ENCODE assay signal across 8 cellular contexts in genomic region chr12:106986625-106987389, GRCh38. TPM values are rescaled to one million over a fixed set of nuclear protein-coding genes. Genes with fewer than 3 reads are reported as not detected.
DNase-seq lines count a peak whose midpoint lies in the region; ATAC-seq lines count a peak whose summit lies in the region.

MTERF2 (minus strand) TSS chr12:106987146; CDS start chr12:106978714, 8,432 bp downstream.

- H3K4me1 ChIP-seq in CD4-positive, CD25-positive, alpha-beta regulatory T cell (ENCODE audit: control insufficient read depth, insufficient read depth, low read length, poor library complexity, severe bottlenecking): peaks cover 15% of the 10 kb centered on the region
- H3K4me1 ChIP-seq in effector memory CD4-positive, alpha-beta T cell (ENCODE audit: control insufficient read depth, insufficient read depth, low read length, poor library complexity, severe bottlenecking): peaks cover 12% of the 10 kb centered on the region

- peaks cover 0 to 2% (median 0%) of the 10 kb centered on the region in 7 donors for H3K9me3 Mint-ChIP-seq in CD4-positive, CD25-positive, alpha-beta regulatory T cell

- no peaks in the 10 kb centered on the region for H3K27me3 Mint-ChIP-seq in CD4-positive, CD25-positive, alpha-beta regulatory T cell

- DNase-seq in CD4-positive, CD25-positive, alpha-beta regulatory T cell: peak; percentile 70 to 90 (median 80)
- DNase-seq in NCI-H82 treated with DMSO at 0.1 percent for 48 hours (lab: John Stamatoyannopoulos, UW; ENCODE audit: unreplicated experiment): peak; percentile 86
- peak; percentile 54 to 62 for DNase-seq in activated CD8-positive, alpha-beta memory T cell treated with anti-CD3 and anti-CD28 coated beads for 4 hours (ENCODE audit: low read depth in 2 of 2)
- peak; percentile 72 to 78 (median 75) for DNase-seq in effector memory CD4-positive, alpha-beta T cell
- DNase-seq in medulla oblongata (ENCODE audit: extremely low spot score): peak; percentile 97
- DNase-seq in stimulated activated CD4-positive, alpha-beta T cell treated with anti-CD3 and anti-CD28 coated beads, TNF-alpha, amount 100 ng/mL, for 48 hours (ENCODE audit: low read depth in 3 of 3): peak; percentile 62 to 77 (median 65)

- H3K9me3 ChIP-seq in CD4-positive, CD25-positive, alpha-beta regulatory T cell (ENCODE audit: control insufficient read depth in 2 of 2, low read length in 2 of 2): no peaks in the 10 kb centered on the region
- no peaks in the 10 kb centered on the region for H3K9me3 ChIP-seq in effector memory CD4-positive, alpha-beta T cell (ENCODE audit: control insufficient read depth, low read length)

- peak within 1 kb of the TSS; percentile 94 to 96 (median 96) for H3K4me3 Mint-ChIP-seq in CD4-positive, CD25-positive, alpha-beta regulatory T cell

- H3K4me3 ChIP-seq in CD4-positive, CD25-positive, alpha-beta regulatory T cell (ENCODE audit: low read depth, low read length): peak within 1 kb of the TSS; percentile 94
- H3K4me3 ChIP-seq in effector memory CD4-positive, alpha-beta T cell (ENCODE audit: insufficient read depth, low read depth, low read length, poor library complexity, severe bottlenecking): peak within 1 kb of the TSS; percentile 90

- H3K36me3 Mint-ChIP-seq in CD4-positive, CD25-positive, alpha-beta regulatory T cell: peaks cover 13% of the 10 kb centered on the region

- peak within 1 kb of the TSS; percentile 77 to 93 (median 92) for H3K27ac Mint-ChIP-seq in CD4-positive, CD25-positive, alpha-beta regulatory T cell

- H3K4me1 Mint-ChIP-seq in CD4-positive, CD25-positive, alpha-beta regulatory T cell: peaks cover 15 to 40% (median 37%) of the 10 kb centered on the region in 4 donors

- peak; percentile 94 to 97 for ATAC-seq in CD4-positive, CD25-positive, alpha-beta regulatory T cell (ENCODE audit: low read depth in 2 of 2)
- ATAC-seq in GM19438 (IDR thresholded peaks at IDR 0.05; ENCODE audit: low read depth, unreplicated experiment) (peak; percentile 96), HG03571 (IDR thresholded peaks at IDR 0.05; ENCODE audit: unreplicated experiment) (peak; percentile 94)

- peak within 1 kb of the TSS; percentile 53 for H3K27ac ChIP-seq in CD4-positive, CD25-positive, alpha-beta regulatory T cell (ENCODE audit: insufficient read depth, low read length, poor library complexity, severe bottlenecking)
- H3K27ac ChIP-seq in effector memory CD4-positive, alpha-beta T cell (ENCODE audit: insufficient read depth, low read length, poor library complexity, severe bottlenecking): peak within 1 kb of the TSS; percentile 71

- no peaks in the 10 kb centered on the region for H3K27me3 ChIP-seq in CD4-positive, CD25-positive, alpha-beta regulatory T cell (ENCODE audit: control insufficient read depth, insufficient read depth, low read length)
- H3K27me3 ChIP-seq in effector memory CD4-positive, alpha-beta T cell (replicated peaks; ENCODE audit: control insufficient read depth, insufficient read depth, low read length, poor library complexity, severe bottlenecking): no peaks in the 10 kb centered on the region

- no peaks in the 10 kb centered on the region for H3K36me3 ChIP-seq in CD4-positive, CD25-positive, alpha-beta regulatory T cell (ENCODE audit: control insufficient read depth, insufficient read depth, low read length)
- H3K36me3 ChIP-seq in effector memory CD4-positive, alpha-beta T cell (ENCODE audit: control insufficient read depth, insufficient read depth, low read length): no peaks in the 10 kb centered on the region

RNA-seq across cellular contexts. Expression of gene MTERF2, which starts in this region (rescaled TPM):
- total RNA-seq in CD4-positive, CD25-positive, alpha-beta regulatory T cell: 9.9 TPM
- 10 to 100 TPM in 2 of 4 donors, 1 to 10 TPM in 2; 7.3 to 12.0 (median 9.2) TPM for polyA plus RNA-seq in CD4-positive, CD25-positive, alpha-beta regulatory T cell

Comparison
In these comparisons a context has a peak if more than half of its experiments do, and no peak if none do; other contexts are left out.
1. Peak in every context shown above with its lines: DNase-seq, ATAC-seq, H3K4me3 ChIP-seq and H3K27ac ChIP-seq.